Comparison of ENCODE assay signal across 10 cellular contexts in genomic region chr13:34162545-34162936, GRCh38.
A peak's percentile ranks its signal among the peaks of the same experiment; 100 is the strongest.
DNase-seq lines count a peak whose midpoint lies in the region; ATAC-seq and TF ChIP-seq lines count a peak whose summit lies in the region.
"Had no signal": no experiment of that assay in that cellular context is flagged by ENCODE, and none has a peak within 500 bp of the region (broad histone marks: within the 10 kb centered on the region; RNA-seq: fewer than 3 reads in every experiment).

No MANE protein-coding gene starts in this region.

- H3K4me1 Mint-ChIP-seq in activated naive CD8-positive, alpha-beta T cell treated with anti-CD3 and anti-CD28 coated beads for 36 hours, result no peaks in the 10 kb centered on the region
- no peaks in the 10 kb centered on the region for H3K4me1 Mint-ChIP-seq in effector memory CD8-positive, alpha-beta T cell (ENCODE audit: low read depth in 2 of 2)

- DNase-seq in RWPE2 (ENCODE audit: low spot score), result no peak
- DNase-seq in psoas muscle, result no peak
- no peak for DNase-seq in SW 1271 (lab: John Stamatoyannopoulos, UW)
- no peak for DNase-seq in activated naive CD8-positive, alpha-beta T cell treated with anti-CD3 and anti-CD28 coated beads for 36 hours
- no peak for DNase-seq in epidermal melanocyte (ENCODE audit: insufficient read length, low spot score)
- DNase-seq in effector memory CD8-positive, alpha-beta T cell, result no peak
- DNase-seq: NCI-H446 had no signal

- H3K27ac Mint-ChIP-seq in activated naive CD8-positive, alpha-beta T cell treated with anti-CD3 and anti-CD28 coated beads for 36 hours, result no peak overlapping the region
- no peak overlapping the region for H3K27ac Mint-ChIP-seq in effector memory CD8-positive, alpha-beta T cell
- H3K27ac Mint-ChIP-seq: T-helper 1 cell treated with Interleukin-12 subunit alpha and Interleukin-12 subunit beta and Interleukin-4 antibody, amounts not matched to agents 30 μg/mL and 1 μg/mL, for 36 hours had no signal

- H3K4me1 ChIP-seq in RWPE2 (ENCODE audit: insufficient read depth, poor library complexity, severe bottlenecking) (peaks cover 15% of the 10 kb centered on the region), gastroesophageal sphincter (peaks cover 7 to 26% (median 9%) of the 10 kb centered on the region in 3 donors), psoas muscle (peaks cover 15% of the 10 kb centered on the region)

- no peaks in the 10 kb centered on the region for H3K36me3 ChIP-seq in RWPE2 (ENCODE audit: low read depth)
- no peaks in the 10 kb centered on the region for H3K36me3 ChIP-seq in gastroesophageal sphincter
- no peaks in the 10 kb centered on the region for H3K36me3 ChIP-seq in psoas muscle (ENCODE audit: insufficient read depth in 1 of 2, low read depth in 1 of 2)

- no peak for ATAC-seq in RWPE2 (ENCODE audit: low read depth)
- ATAC-seq in gastroesophageal sphincter, result peak; percentile 30
- no peak for ATAC-seq in psoas muscle
- ATAC-seq in effector memory CD8-positive, alpha-beta T cell (replicated peaks), result no peak

- TF ChIP-seq EP300 in gastroesophageal sphincter (IDR thresholded peaks at IDR 0.05), result no peak

- TF ChIP-seq POLR2A in gastroesophageal sphincter (IDR thresholded peaks at IDR 0.05), result no peak

- peak overlapping the region; percentile 61; the same call in 1 of the 2 replicates for H3K27ac ChIP-seq in C4-2B
- peak overlapping the region; percentile 33 for H3K27ac ChIP-seq in RWPE2 (ENCODE audit: poor library complexity, severe bottlenecking)
- H3K27ac ChIP-seq in gastroesophageal sphincter, result peak overlapping the region; percentile 79 to 92 (median 82)
- peak overlapping the region; percentile 43 for H3K27ac ChIP-seq in psoas muscle

- H3K4me3 ChIP-seq in RWPE2 (ENCODE audit: severe bottlenecking), result no peak overlapping the region
- H3K4me3 ChIP-seq in gastroesophageal sphincter, result peak overlapping the region; percentile 11 to 21
- peak overlapping the region; percentile 38 for H3K4me3 ChIP-seq in psoas muscle

- H3K9me3 ChIP-seq in RWPE2 (ENCODE audit: severe bottlenecking) (no peaks in the 10 kb centered on the region), gastroesophageal sphincter (no peaks in the 10 kb centered on the region), psoas muscle (no peaks in the 10 kb centered on the region)

- intact Hi-C loops in psoas muscle (cut with DNase I), result no loop called here

- H3K4me3 Mint-ChIP-seq in activated naive CD8-positive, alpha-beta T cell treated with anti-CD3 and anti-CD28 coated beads for 36 hours, result no peak overlapping the region
- no peak overlapping the region for H3K4me3 Mint-ChIP-seq in effector memory CD8-positive, alpha-beta T cell
- H3K4me3 Mint-ChIP-seq: T-helper 1 cell treated with Interleukin-12 subunit alpha and Interleukin-12 subunit beta and Interleukin-4 antibody, amounts not matched to agents 30 μg/mL and 1 μg/mL, for 36 hours had no signal

- no peaks in the 10 kb centered on the region for H3K9me3 Mint-ChIP-seq in activated naive CD8-positive, alpha-beta T cell treated with anti-CD3 and anti-CD28 coated beads for 36 hours
- peaks cover 0 to 10% of the 10 kb centered on the region in 2 donors for H3K9me3 Mint-ChIP-seq in effector memory CD8-positive, alpha-beta T cell
- H3K9me3 Mint-ChIP-seq: T-helper 1 cell treated with Interleukin-12 subunit alpha and Interleukin-12 subunit beta and Interleukin-4 antibody, amounts not matched to agents 30 μg/mL and 1 μg/mL, for 36 hours had no signal

- H3K27me3 Mint-ChIP-seq in activated naive CD8-positive, alpha-beta T cell treated with anti-CD3 and anti-CD28 coated beads for 36 hours, result peaks cover 16% of the 10 kb centered on the region
- no peaks in the 10 kb centered on the region for H3K27me3 Mint-ChIP-seq in effector memory CD8-positive, alpha-beta T cell

- no peak for TF ChIP-seq CTCF in C4-2B (conservative IDR thresholded peaks at IDR 0.05)
- TF ChIP-seq CTCF in RWPE2 (IDR thresholded peaks at IDR 0.05; ENCODE audit: poor library complexity, severe bottlenecking), result no peak
- no peak for TF ChIP-seq CTCF in gastroesophageal sphincter (IDR thresholded peaks at IDR 0.05)
- TF ChIP-seq CTCF in psoas muscle (IDR thresholded peaks at IDR 0.05), result no peak

- 10 to 12% methylated on average over 3 of the region's 3 CpGs for WGBS in gastroesophageal sphincter (ENCODE audit: low coverage in 1 of 2), 2 donors
- WGBS in psoas muscle, 3 donors, result 44 to 70% (median 45%) methylated on average over 3 of the region's 3 CpGs

- no peaks in the 10 kb centered on the region for H3K27me3 ChIP-seq in RWPE2 (ENCODE audit: insufficient read depth, poor library complexity, severe bottlenecking)
- H3K27me3 ChIP-seq in gastroesophageal sphincter, result no peaks in the 10 kb centered on the region
- no peaks in the 10 kb centered on the region for H3K27me3 ChIP-seq in psoas muscle (ENCODE audit: insufficient read depth in 3 of 3, low read length in 2 of 3)

- no peaks in the 10 kb centered on the region for H3K36me3 Mint-ChIP-seq in activated naive CD8-positive, alpha-beta T cell treated with anti-CD3 and anti-CD28 coated beads for 36 hours
- H3K36me3 Mint-ChIP-seq in effector memory CD8-positive, alpha-beta T cell (ENCODE audit: insufficient read depth), result no peaks in the 10 kb centered on the region
